Comparison of ENCODE assay signal across 19 cellular contexts in the genomic region with DNA sequence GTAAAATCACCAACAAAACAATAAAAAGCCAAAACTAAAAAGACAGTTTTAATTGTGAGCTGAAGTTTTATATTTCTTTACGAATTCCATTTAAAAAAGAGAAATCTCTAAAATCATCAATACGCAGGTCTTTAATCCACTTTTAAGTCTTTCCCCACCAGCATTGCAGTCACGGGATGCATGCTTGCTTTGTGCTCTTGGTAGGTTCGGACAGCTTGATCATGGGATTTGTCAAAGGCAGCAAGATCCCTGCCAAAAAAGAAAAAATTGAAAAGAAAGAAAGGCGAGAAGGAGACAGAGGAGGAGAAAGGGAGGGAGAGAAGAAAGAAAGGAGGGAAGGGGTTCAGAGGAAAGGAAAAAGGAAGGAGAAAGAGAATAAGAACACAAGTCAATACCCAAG.
A peak's percentile ranks its signal among the peaks of the same experiment; 100 is the strongest.
DNase-seq lines count a peak whose midpoint lies in the region; ATAC-seq and TF ChIP-seq lines count a peak whose summit lies in the region.
"Had no signal": no experiment of that assay in that cellular context is flagged by ENCODE, and none has a peak within 500 bp of the region (broad histone marks: within the 10 kb centered on the region; RNA-seq: fewer than 3 reads in every experiment).

No MANE protein-coding gene starts in this region.

- H3K36me3 ChIP-seq in HEK293 (ENCODE audit: control insufficient read depth in 2 of 2, insufficient read depth in 1 of 2, low read length in 2 of 2): peaks cover 30 to 44% of the 10 kb centered on the region in 2 experiments
- H3K36me3 ChIP-seq: BE2C had no signal

- TF ChIP-seq CTCF in HEK293 (tag by site-specific recombination; IDR thresholded peaks at IDR 0.05) (no peak), retinal pigment epithelial cell (conservative IDR thresholded peaks at IDR 0.05; ENCODE audit: low read depth, low read length) (no peak)

- peaks cover 6% of the 10 kb centered on the region for H3K4me1 Mint-ChIP-seq in activated naive CD4-positive, alpha-beta T cell treated with anti-CD3 and anti-CD28 coated beads, Interleukin-2, amount 50 U/mL, for 24 hours

- POLR2A ChIA-PET in HEK293 (lab: Yijun Ruan, JAX): interaction anchor here (0.6 kb wide), 1 partner anchor 317 kb away, joined by 3 read pairs; no protein-coding TSS in a partner anchor

- no peaks in the 10 kb centered on the region for H3K9me3 ChIP-seq in HEK293 (ENCODE audit: control insufficient read depth, insufficient read depth, low read depth, low read length)
- H3K9me3 ChIP-seq: A549; BE2C; BLaER1 treated with 17β-estradiol and CSF1 and Interleukin-3, amounts not matched to agents 10 nM and 100 nM; Caco-2; HAP-1 had no signal

- H3K36me3 Mint-ChIP-seq in activated naive CD4-positive, alpha-beta T cell treated with anti-CD3 and anti-CD28 coated beads, Interleukin-2, amount 50 U/mL, for 24 hours: peaks cover 15% of the 10 kb centered on the region

- no peak for ATAC-seq in HG03469 (IDR thresholded peaks at IDR 0.05; ENCODE audit: unreplicated experiment)
- ATAC-seq: A549 had no signal

- no peak overlapping the region for H3K4me3 Mint-ChIP-seq in activated naive CD4-positive, alpha-beta T cell treated with anti-CD3 and anti-CD28 coated beads, Interleukin-2, amount 50 U/mL, for 24 hours
- H3K4me3 Mint-ChIP-seq: CD4-positive, alpha-beta memory T cell had no signal

- H3K27ac Mint-ChIP-seq in activated naive CD4-positive, alpha-beta T cell treated with anti-CD3 and anti-CD28 coated beads, Interleukin-2, amount 50 U/mL, for 24 hours: peak overlapping the region; percentile 38

- H3K9me3 Mint-ChIP-seq in activated naive CD4-positive, alpha-beta T cell treated with anti-CD3 and anti-CD28 coated beads, Interleukin-2, amount 50 U/mL, for 24 hours: no peaks in the 10 kb centered on the region
- H3K9me3 Mint-ChIP-seq: CD4-positive, alpha-beta memory T cell had no signal

- no peak for DNase-seq in activated naive CD4-positive, alpha-beta T cell treated with anti-CD3 and anti-CD28 coated beads, Interleukin-2, amount 50 U/mL, for 16 hours
- DNase-seq in medulla oblongata (ENCODE audit: extremely low spot score) (peak; percentile 56), retinal pigment epithelial cell (ENCODE audit: low read depth) (peak; percentile 27), SHP77 (lab: John Stamatoyannopoulos, UW) (no peak)
- DNase-seq: 8988T; ACHN; AML-193; BE2C; Caco-2; CD4-positive, alpha-beta memory T cell; DMS153; DND-41; GOT3 had no signal

- H3K4me3 ChIP-seq in HEK293 (ENCODE audit: low read depth, low read length) (no peak overlapping the region), retinal pigment epithelial cell (ENCODE audit: low read length) (no peak overlapping the region)
- H3K4me3 ChIP-seq: A549; BLaER1 treated with 17β-estradiol and CSF1 and Interleukin-3, amounts not matched to agents 10 nM and 100 nM; HAP-1 had no signal

- no peak overlapping the region for H3K27ac ChIP-seq in HEK293 (ENCODE audit: extremely low read depth, low read depth, low read length)
- H3K27ac ChIP-seq: A549; BLaER1 treated with 17β-estradiol and CSF1 and Interleukin-3, amounts not matched to agents 10 nM and 100 nM had no signal

- no peaks in the 10 kb centered on the region for H3K27me3 Mint-ChIP-seq in activated naive CD4-positive, alpha-beta T cell treated with anti-CD3 and anti-CD28 coated beads, Interleukin-2, amount 50 U/mL, for 24 hours
- H3K27me3 Mint-ChIP-seq: CD4-positive, alpha-beta memory T cell had no signal

- H3K4me1 ChIP-seq in HEK293 (ENCODE audit: control insufficient read depth, insufficient read depth, low read length): no peaks in the 10 kb centered on the region
- H3K4me1 ChIP-seq: BE2C, Caco-2, HAP-1 had no signal

- CTCF ChIA-PET in HEK293 (lab: Yijun Ruan, JAX): interaction anchor here (0.7 to 5.6 kb wide), 6 partner anchors 11 to 419 kb away, joined by 3 to 58 read pairs (median 4); no protein-coding TSS in a partner anchor

TF ChIP-seq in HEK293, 187 proteins besides CTCF, POLR2A, EP300 and RAD21:
- TF ChIP-seq MZF1 (tag by site-specific recombination; IDR thresholded peaks at IDR 0.05; ENCODE audit: borderline replicate concordance) (no peak), ZNF133 (tag by site-specific recombination; IDR thresholded peaks at IDR 0.05) (no peak), PRDM1 (tag by site-specific recombination; IDR thresholded peaks at IDR 0.05) (peak; percentile 83), KLF1 (tag by site-specific recombination; IDR thresholded peaks at IDR 0.05) (no peak), GLI2 (tag by site-specific recombination; IDR thresholded peaks at IDR 0.05; ENCODE audit: borderline replicate concordance, low read depth) (no peak), ZNF184 (tag by site-specific recombination; IDR thresholded peaks at IDR 0.05) (no peak)

Comparison
In these comparisons a context has a peak if more than half of its experiments do, and no peak if none do; other contexts are left out.
1. DNase-seq: peak in medulla oblongata (single experiment) and retinal pigment epithelial cell (single experiment); none in activated naive CD4-positive, alpha-beta T cell treated with anti-CD3 and anti-CD28 coated beads, Interleukin-2, amount 50 U/mL, for 16 hours (single experiment) and SHP77 (0 of 2).